Comparison of ENCODE assay signal across 8 cellular contexts in the genomic region with DNA sequence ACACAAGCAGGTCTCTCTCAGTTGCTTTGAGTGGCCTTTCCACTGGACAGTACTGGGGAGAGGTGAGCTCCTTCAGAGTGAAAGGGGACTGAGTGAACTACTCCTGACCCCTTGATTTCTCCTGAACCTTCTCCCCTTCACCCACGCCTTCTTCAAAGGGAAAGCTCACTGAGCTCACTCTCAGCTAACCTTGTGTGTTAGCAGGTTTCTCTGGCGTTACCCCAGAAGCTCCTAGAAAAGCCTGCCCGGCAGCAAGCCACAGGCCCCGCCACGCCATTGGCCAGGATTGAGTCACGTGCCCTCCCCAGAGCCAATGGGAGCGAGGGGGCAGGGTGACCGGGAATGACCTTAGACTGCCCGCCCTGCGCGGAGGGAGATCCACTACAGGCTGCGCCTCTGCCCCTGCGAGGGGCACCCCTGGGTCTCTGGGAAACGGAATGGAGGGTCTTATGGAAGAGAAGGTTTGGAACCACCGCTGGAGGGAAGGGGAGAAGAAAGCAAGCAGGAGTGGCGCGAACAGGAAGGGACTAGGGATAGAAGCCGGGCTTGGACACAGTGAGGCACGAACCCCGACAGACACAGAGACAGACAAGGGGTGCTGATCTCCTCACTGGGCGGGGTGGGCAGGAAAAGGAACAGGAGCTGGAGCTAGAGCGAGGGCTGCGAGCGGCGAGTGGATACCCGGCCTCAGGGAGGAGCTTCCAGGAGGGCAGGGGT. TPM values are rescaled to one million over a fixed set of nuclear protein-coding genes. Genes with fewer than 3 reads are reported as not detected.
DNase-seq lines count a peak whose midpoint lies in the region; ATAC-seq, FAIRE-seq and TF ChIP-seq lines count a peak whose summit lies in the region.

No MANE protein-coding gene starts in this region.

- H3K9me3 ChIP-seq in PC-3 (ENCODE audit: low read length) = no peaks in the 10 kb centered on the region

- H3F3A ChIP-seq in PC-3 (ENCODE audit: low read length, unreplicated experiment) = no peaks in the 10 kb centered on the region

- no peaks in the 10 kb centered on the region for H3K9me3 Mint-ChIP-seq in central memory CD8-positive, alpha-beta T cell

- CTCF ChIA-PET in PC-3 (lab: Charles Lee) = no interaction called here

- TF ChIP-seq CTCF in PC-3 (conservative IDR thresholded peaks at IDR 0.05; ENCODE audit: low read depth, low read length) = no peak

- H3K36me3 ChIP-seq in PC-3 (ENCODE audit: low read depth, low read length) = peaks cover 17% of the 10 kb centered on the region; the same call in 1 of the 2 replicates

- no peak overlapping the region for H2AFZ ChIP-seq in PC-3 (ENCODE audit: low read length)

- H3K36me3 Mint-ChIP-seq in central memory CD8-positive, alpha-beta T cell (ENCODE audit: insufficient read depth) = peaks cover 20% of the 10 kb centered on the region

- peak; percentile 55 for DNase-seq in NCI-H2029 (lab: John Stamatoyannopoulos, UW)
- DNase-seq in central memory CD8-positive, alpha-beta T cell (ENCODE audit: low spot score in 2 of 2) = peak; percentile 78 to 79
- peak; percentile 81 to 87 (median 85) for DNase-seq in stimulated activated CD4-positive, alpha-beta T cell treated with anti-CD3 and anti-CD28 coated beads, Interleukin-12 subunit alpha, Interleukin-12 subunit beta, amount 100 ng/mL, for 48 hours (ENCODE audit: low read depth in 2 of 3, low spot score in 1 of 3)
- DNase-seq in PC-3 = no peak

- no TSS peak for BruUV-seq in PC-3 (replicated peaks; lab: Mats Ljungman, UMichigan)

- no peak overlapping the region for H3K4me3 ChIP-seq in PC-3 (ENCODE audit: low read length)

- no peaks in the 10 kb centered on the region for H3K4me1 ChIP-seq in PC-3 (ENCODE audit: insufficient read depth, low read length)

- peaks cover 20% of the 10 kb centered on the region for H3K4me1 Mint-ChIP-seq in central memory CD8-positive, alpha-beta T cell

- H3K27ac ChIP-seq in PC-3 (ENCODE audit: low read length) = no peak overlapping the region

- POLR2A ChIA-PET in PC-3 (lab: Charles Lee; ENCODE audit: unreplicated experiment) = no interaction called here

- H3K27me3 Mint-ChIP-seq in central memory CD8-positive, alpha-beta T cell = no peaks in the 10 kb centered on the region

- H3K79me2 ChIP-seq in PC-3 (ENCODE audit: low read length) = no peaks in the 10 kb centered on the region

- peak; percentile 75 for ATAC-seq in GM18499 (IDR thresholded peaks at IDR 0.05; ENCODE audit: insufficient read depth, unreplicated experiment)
- ATAC-seq in HG02870 (IDR thresholded peaks at IDR 0.05; ENCODE audit: unreplicated experiment) = peak; percentile 89
- peak; percentile 98 to 99 for ATAC-seq in activated CD4-positive, CD25-positive, alpha-beta regulatory T cell treated with anti-CD3 and anti-CD28 coated beads, Interleukin-2, amount 50 U/mL, for 24 hours
- peak; percentile 98 for ATAC-seq in central memory CD8-positive, alpha-beta T cell (replicated peaks; ENCODE audit: extremely low read depth, poor library complexity, severe bottlenecking)
- no peak for ATAC-seq in PC-3

- intact Hi-C loops in PC-3 (cut with micrococcal nuclease) = no loop called here

- peak overlapping the region; percentile 93 for H3K4me3 Mint-ChIP-seq in central memory CD8-positive, alpha-beta T cell

- FAIRE-seq in islet of Langerhans (lab: Jason Lieb, UNC) = peak; percentile 60

- no peak overlapping the region for H3K9ac ChIP-seq in PC-3 (ENCODE audit: low read length)

- no peaks in the 10 kb centered on the region for H4K20me1 ChIP-seq in PC-3 (ENCODE audit: low read length)

- H3K27ac Mint-ChIP-seq in central memory CD8-positive, alpha-beta T cell (ENCODE audit: low read depth) = peak overlapping the region; percentile 97

- no peaks in the 10 kb centered on the region for H3K9me2 ChIP-seq in PC-3 (replicated peaks; ENCODE audit: low read length)

- no peaks in the 10 kb centered on the region for H3K27me3 ChIP-seq in PC-3 (ENCODE audit: low read length)

- no peak overlapping the region for H3K4me2 ChIP-seq in PC-3 (ENCODE audit: low read length)

RNA-seq across cellular contexts. Expression of a gene that starts 17.4 kb away (rescaled TPM):
- total RNA-seq in PC-3 (2014; rRNA removed) = 56.2 and 64.1 TPM in 2 replicates

RNA-seq across cellular contexts. Expression of a gene that starts 57.3 kb away (rescaled TPM):
- 17.4 and 19.0 TPM in 2 replicates for total RNA-seq in PC-3 (2014; rRNA removed)
